In genomic region chr12:42270596-42270995, GRCh38 we compare ENCODE assay signal across 33 cellular contexts.
"Had no signal": no experiment of that assay in that cellular context is flagged by ENCODE, and none has a peak within 500 bp of the region (broad histone marks: within the 10 kb centered on the region; RNA-seq: fewer than 3 reads in every experiment).

No MANE protein-coding gene starts in this region.

- H3K36me3 Mint-ChIP-seq: activated CD4-positive, alpha-beta memory T cell treated with anti-CD3 and anti-CD28 coated beads for 36 hours had no signal

- H3K4me2 ChIP-seq: KMS-11 had no signal

- H3K36me3 ChIP-seq: adrenal gland, breast epithelium, Peyer's patch had no signal

- H3K4me3 ChIP-seq: adrenal gland, body of pancreas, breast epithelium, Peyer's patch had no signal

- DNase-seq: activated B cell treated with CpG ODN at 0.5 μM for 24 hours; activated CD4-positive, alpha-beta memory T cell treated with anti-CD3 and anti-CD28 coated beads for 36 hours; activated CD4-positive, alpha-beta T cell treated with anti-CD3 and anti-CD28 coated beads for 4 hours; activated CD4-positive, alpha-beta T cell treated with anti-CD3 and anti-CD28 coated beads, Interleukin-2, amount 50 U/mL, for 1 hour; activated CD4-positive, CD25-positive, alpha-beta regulatory T cell treated with anti-CD3 and anti-CD28 coated beads, Interleukin-2, amount 50 U/mL, for 72 hours; activated CD8-positive, alpha-beta memory T cell treated with anti-CD3 and anti-CD28 coated beads, Interleukin-2, amount 50 U/mL, for 4 hours; activated gamma-delta T cell treated with Interleukin-2 at 50 U/mL for 16 hours; activated naive CD4-positive, alpha-beta T cell treated with anti-CD3 and anti-CD28 coated beads for 36 hours; activated T-cell treated with anti-CD3 and anti-CD28 coated beads for 4 hours; activated T-cell treated with anti-CD3 and anti-CD28 coated beads, Interleukin-2, amount 50 U/mL, for 4 hours; adrenal gland; body of pancreas; NCI-H1105; NCI-H1417 treated with DMSO at 0.1 percent for 48 hours; NCI-H187 treated with DMSO at 0.1 percent for 48 hours; NCI-H2081 treated with DMSO at 0.1 percent for 48 hours; NCI-H510A; NCI-H526; NCI-H748 treated with DMSO at 0.1 percent for 48 hours; NK-92 treated with Interleukin-12 subunit alpha and Interleukin-12 subunit beta, amount 100 ng/mL, for 24 hours; PC-3; Peyer's patch; RPMI8226; SIG-M5; SW 1271; T-helper 1 cell; T-helper 2 cell; T-helper 9 cell had no signal

- H3K4me1 ChIP-seq: body of pancreas, breast epithelium, Peyer's patch had no signal

- H3K27me3 ChIP-seq: adrenal gland, body of pancreas, breast epithelium, Peyer's patch had no signal

- H3K27ac Mint-ChIP-seq: activated B cell treated with CpG ODN at 0.5 μM for 24 hours; activated CD4-positive, alpha-beta memory T cell treated with anti-CD3 and anti-CD28 coated beads for 36 hours; activated naive CD4-positive, alpha-beta T cell treated with anti-CD3 and anti-CD28 coated beads for 36 hours; activated naive CD4-positive, alpha-beta T cell treated with anti-CD3 and anti-CD28 coated beads, Interleukin-2, amount 50 U/mL, for 72 hours; activated T-helper 1 cell treated with anti-CD3 and anti-CD28 coated beads, Interleukin-12 subunit alpha, Interleukin-12 subunit beta, Interleukin-2, Interleukin-4 antibody, amounts not matched to agents 30 ng/mL and 10 ng/mL and 1 ng/mL, durations not matched to agents 14 hours and 24 hours and 36 hours had no signal

- ATAC-seq: activated naive CD4-positive, alpha-beta T cell treated with anti-CD3 and anti-CD28 coated beads, Interleukin-2, amount 50 U/mL, for 72 hours; activated T-cell treated with anti-CD3 and anti-CD28 coated beads, Interleukin-2, amount 50 U/mL, for 4 hours; body of pancreas; PC-3 had no signal

- H3K9me3 Mint-ChIP-seq: activated B cell treated with CpG ODN at 0.5 μM for 24 hours; activated naive CD4-positive, alpha-beta T cell treated with anti-CD3 and anti-CD28 coated beads for 36 hours had no signal

- H3K9ac ChIP-seq: KMS-11 had no signal

- H3K9me3 ChIP-seq: adrenal gland, body of pancreas, breast epithelium, Peyer's patch had no signal

- H3K4me3 Mint-ChIP-seq: activated B cell treated with CpG ODN at 0.5 μM for 24 hours; activated CD4-positive, alpha-beta memory T cell treated with anti-CD3 and anti-CD28 coated beads for 36 hours; activated naive CD4-positive, alpha-beta T cell treated with anti-CD3 and anti-CD28 coated beads for 36 hours; activated T-cell treated with anti-CD3 and anti-CD28 coated beads, Interleukin-2, amount 50 U/mL, for 4 hours; activated T-helper 1 cell treated with anti-CD3 and anti-CD28 coated beads, Interleukin-12 subunit alpha, Interleukin-12 subunit beta, Interleukin-2, Interleukin-4 antibody, amounts not matched to agents 30 ng/mL and 10 ng/mL and 1 ng/mL, durations not matched to agents 14 hours and 24 hours and 36 hours had no signal

- H3K4me1 Mint-ChIP-seq: activated B cell treated with CpG ODN at 0.5 μM for 24 hours had no signal

- H3K27ac ChIP-seq: adrenal gland, body of pancreas, breast epithelium, KMS-11, Peyer's patch, VCaP had no signal
